Comparison of ENCODE assay signal across 8 cellular contexts in genomic region chr4:6782147-6782845, GRCh38. TPM values are rescaled to one million over a fixed set of nuclear protein-coding genes. Genes with fewer than 3 reads are reported as not detected.
DNase-seq lines count a peak whose midpoint lies in the region; ATAC-seq, FAIRE-seq and TF ChIP-seq lines count a peak whose summit lies in the region.

TSS of gene KIAA0232 (plus strand) at chr4:6782727. CDS start at chr4:6824454, 41,727 bp downstream.

- peaks cover 32% of the 10 kb centered on the region for H3K4me1 Mint-ChIP-seq in astrocyte (ENCODE audit: low read depth, unreplicated experiment)

- no peaks in the 10 kb centered on the region for H3K9me2 ChIP-seq in hepatocyte (replicated peaks; ENCODE audit: insufficient read depth)

- TF ChIP-seq CTCF in astrocyte (IDR thresholded peaks at IDR 0.05; ENCODE audit: insufficient read depth, low read depth, low read length) (no peak), hepatocyte (IDR thresholded peaks at IDR 0.05; ENCODE audit: poor library complexity) (no peak)

- H4K20me1 ChIP-seq in astrocyte (ENCODE audit: insufficient read depth, low read length) (peaks cover 37% of the 10 kb centered on the region), hepatocyte (ENCODE audit: insufficient read depth, poor library complexity, severe bottlenecking) (peaks cover 37% of the 10 kb centered on the region)

- H3K9ac ChIP-seq in astrocyte (ENCODE audit: low read length), result peak within 1 kb of the TSS; percentile 95

- DNase-seq in NCI-H2029 (lab: John Stamatoyannopoulos, UW) (peak; percentile 86), T-helper 22 cell (ENCODE audit: low read depth) (peak; percentile 88), astrocyte (ENCODE audit: low read depth) (peak; percentile 93), hepatocyte (ENCODE audit: low spot score) (peak; percentile 97), retina (peak; percentile 89), cortex of kidney (lab: John Stamatoyannopoulos, UW) (no peak)

- no peaks in the 10 kb centered on the region for H3K27me3 ChIP-seq in astrocyte (ENCODE audit: insufficient read depth, low read length)
- H3K27me3 ChIP-seq in hepatocyte, result no peaks in the 10 kb centered on the region

- no peak for FAIRE-seq in astrocyte (lab: Jason Lieb, UNC)

- H3K79me2 ChIP-seq in astrocyte (ENCODE audit: insufficient read depth, low read length) (peaks cover 41% of the 10 kb centered on the region), hepatocyte (peaks cover 42% of the 10 kb centered on the region)

- H3K4me2 ChIP-seq in astrocyte (ENCODE audit: low read length) (peak within 1 kb of the TSS; percentile 100), hepatocyte (peak within 1 kb of the TSS; percentile 96)

- H3K27ac ChIP-seq in astrocyte (ENCODE audit: low read depth, low read length) (peak within 1 kb of the TSS; percentile 82), hepatocyte (peak within 1 kb of the TSS; percentile 100)

- H2AFZ ChIP-seq in astrocyte (ENCODE audit: low read depth, low read length) (peak within 1 kb of the TSS; percentile 91), hepatocyte (peak within 1 kb of the TSS; percentile 89)

- H3K9me3 ChIP-seq in astrocyte (ENCODE audit: insufficient read depth, low read depth, low read length) (no peaks in the 10 kb centered on the region), hepatocyte (ENCODE audit: low read depth) (no peaks in the 10 kb centered on the region)

- H3K36me3 ChIP-seq in astrocyte (ENCODE audit: insufficient read depth, low read length), result peaks cover 2% of the 10 kb centered on the region
- no peaks in the 10 kb centered on the region for H3K36me3 ChIP-seq in hepatocyte (replicated peaks; ENCODE audit: insufficient read depth, low read depth)

- H3K4me3 Mint-ChIP-seq in astrocyte (ENCODE audit: unreplicated experiment), result peak within 1 kb of the TSS; percentile 90

- peak within 1 kb of the TSS; percentile 76 for H3K27ac Mint-ChIP-seq in astrocyte (ENCODE audit: unreplicated experiment)

- peak; percentile 64 for ATAC-seq in GM18505 (IDR thresholded peaks at IDR 0.05; ENCODE audit: unreplicated experiment)
- ATAC-seq in HG02970 (IDR thresholded peaks at IDR 0.05; ENCODE audit: low FRiP score, unreplicated experiment), result peak; percentile 77

- H3K4me1 ChIP-seq in astrocyte (ENCODE audit: insufficient read depth, low read length) (peaks cover 7% of the 10 kb centered on the region), hepatocyte (ENCODE audit: insufficient read depth) (peaks cover 11% of the 10 kb centered on the region)

- no peaks in the 10 kb centered on the region for H3K9me3 Mint-ChIP-seq in astrocyte (ENCODE audit: unreplicated experiment)

- WGBS in hepatocyte (ENCODE audit: low lambda C conversion rate, missing lambda C conversion rate), result 0% methylated on average over 38 of the region's 100 CpGs

- peak; percentile 66 for TF ChIP-seq POLR2A in GM18505 (IDR thresholded peaks at IDR 0.05; ENCODE audit: borderline replicate concordance, extremely low read depth, insufficient read depth, insufficient read length)

- H3K27me3 Mint-ChIP-seq in astrocyte (ENCODE audit: low read depth, unreplicated experiment), result no peaks in the 10 kb centered on the region

- H3K36me3 Mint-ChIP-seq in astrocyte (ENCODE audit: low read depth, unreplicated experiment), result no peaks in the 10 kb centered on the region

- H3K4me3 ChIP-seq in astrocyte (ENCODE audit: insufficient read depth, low read depth, low read length) (peak within 1 kb of the TSS; percentile 89), hepatocyte (peak within 1 kb of the TSS; percentile 100)

RNA-seq across cellular contexts. Expression of gene KIAA0232, which starts in this region (rescaled TPM):
- total RNA-seq in astrocyte (25.0 and 27.6 TPM in 2 replicates), hepatocyte (34.3 and 38.4 TPM in 2 replicates)
- 11.3 TPM in 2 replicates for polyA plus RNA-seq in hepatocyte
